Comparison of ENCODE assay signal across 8 cellular contexts in the genomic region with DNA sequence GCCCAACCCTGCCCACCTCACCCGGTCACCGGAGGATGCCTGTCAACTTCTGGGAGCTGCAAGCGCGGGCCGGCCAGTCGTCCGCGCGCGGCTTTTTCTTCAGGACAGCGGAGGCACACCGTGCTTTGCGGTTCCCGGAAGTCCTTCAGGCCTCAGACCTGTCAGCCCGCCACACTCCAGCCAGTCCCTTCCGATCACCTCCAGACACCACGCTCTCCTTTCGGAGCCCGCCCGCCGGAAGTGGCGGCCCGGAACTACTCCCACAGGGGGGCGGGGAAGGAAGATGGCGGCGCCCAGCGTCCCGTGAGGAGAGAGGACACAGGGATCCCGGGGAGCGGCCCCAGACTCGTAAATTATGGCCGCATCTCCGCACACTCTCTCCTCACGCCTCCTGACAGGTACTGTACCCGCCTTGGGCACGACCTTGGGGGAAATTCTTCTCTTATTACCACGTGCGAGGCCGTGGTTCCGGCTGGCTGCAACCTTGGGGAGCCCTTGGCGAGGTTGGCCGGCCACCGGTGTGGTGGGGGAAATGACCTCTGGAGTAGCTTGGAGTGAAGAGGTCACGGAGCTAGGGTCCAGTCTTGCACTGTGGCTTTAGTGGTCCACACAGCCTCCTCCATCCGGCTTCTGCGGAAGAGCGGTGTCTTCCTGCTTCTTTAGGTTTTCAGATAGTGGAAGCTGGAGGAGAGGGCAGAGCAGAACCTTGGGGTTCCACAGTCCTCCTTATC. TPM values are rescaled to one million over a fixed set of nuclear protein-coding genes. Genes with fewer than 3 reads are reported as not detected.
DNase-seq lines count a peak whose midpoint lies in the region; ATAC-seq and TF ChIP-seq lines count a peak whose summit lies in the region.

Gene COX10 (plus strand): TSS at position 254 of the 731 bp plus-strand sequence. CDS start 102 bp downstream, at position 356.

- peak within 1 kb of the TSS; percentile 94 for H3K4me3 Mint-ChIP-seq in activated CD4-positive, alpha-beta T cell treated with anti-CD3 and anti-CD28 coated beads for 36 hours

- intact Hi-C loops in activated CD4-positive, alpha-beta T cell treated with anti-CD3 and anti-CD28 coated beads for 36 hours (cut with DNase I, micrococcal nuclease) = loop anchor here (1.0 to 5.0 kb wide), 5 partner anchors 49 to 231 kb away; no protein-coding TSS in a partner anchor
- intact Hi-C loops in colonic mucosa (cut with DNase I) = loop anchor here (10.0 kb wide), 2 partner anchors 135 to 225 kb away; no protein-coding TSS in a partner anchor

- no peaks in the 10 kb centered on the region for H3K9me3 Mint-ChIP-seq in activated CD4-positive, alpha-beta T cell treated with anti-CD3 and anti-CD28 coated beads for 36 hours (ENCODE audit: low read depth)

- POLR2A ChIA-PET in activated CD4-positive, alpha-beta T cell treated with anti-CD3 and anti-CD28 coated beads for 36 hours (lab: Charles Lee) = no interaction called here

- H3K9ac ChIP-seq in colonic mucosa (ENCODE audit: low read depth in 2 of 2, low read length in 2 of 2) = peak within 1 kb of the TSS; percentile 69 to 98

- no peaks in the 10 kb centered on the region for H3K9me3 ChIP-seq in colonic mucosa

- H3K4me1 ChIP-seq in colonic mucosa = peaks cover 3% of the 10 kb centered on the region

- H3K27me3 ChIP-seq in colonic mucosa = no peaks in the 10 kb centered on the region

- DNase-seq in AML-193 (lab: John Stamatoyannopoulos, UW) (peak; percentile 49 to 58), NCI-H460 (ENCODE audit: extremely low read depth, low read depth) (peak; percentile 85), colonic mucosa (peak; percentile 95), kidney tubule cell (ENCODE audit: low spot score) (peak; percentile 91)
- peak; percentile 91 for DNase-seq in activated CD4-positive, alpha-beta T cell treated with anti-CD3 and anti-CD28 coated beads for 36 hours
- peak; percentile 76 to 82 (median 78) for DNase-seq in stimulated activated CD4-positive, alpha-beta T cell treated with anti-CD3 and anti-CD28 coated beads, Interleukin-1b, Interleukin-23, amount 100 ng/mL, for 24 hours (ENCODE audit: low read depth in 4 of 4, low spot score in 1 of 4)

- H3K27ac ChIP-seq in colonic mucosa = peak within 1 kb of the TSS; percentile 83

- H3K27me3 Mint-ChIP-seq in activated CD4-positive, alpha-beta T cell treated with anti-CD3 and anti-CD28 coated beads for 36 hours = no peaks in the 10 kb centered on the region

- peak within 1 kb of the TSS; percentile 94 for H3K27ac Mint-ChIP-seq in activated CD4-positive, alpha-beta T cell treated with anti-CD3 and anti-CD28 coated beads for 36 hours

- TF ChIP-seq CTCF in colonic mucosa (IDR thresholded peaks at IDR 0.05) = no peak

- ATAC-seq in GM19043 (IDR thresholded peaks at IDR 0.05; ENCODE audit: low read depth, unreplicated experiment) (peak; percentile 100), HG03354 (IDR thresholded peaks at IDR 0.05; ENCODE audit: poor library complexity, severe bottlenecking, unreplicated experiment) (peak; percentile 100)
- peak; percentile 93 for ATAC-seq in activated CD4-positive, alpha-beta T cell treated with anti-CD3 and anti-CD28 coated beads for 36 hours

- peaks cover 54% of the 10 kb centered on the region for H3K4me1 Mint-ChIP-seq in activated CD4-positive, alpha-beta T cell treated with anti-CD3 and anti-CD28 coated beads for 36 hours

- CTCF ChIA-PET in activated CD4-positive, alpha-beta T cell treated with anti-CD3 and anti-CD28 coated beads for 36 hours (lab: Charles Lee) = no interaction called here

- H3K36me3 ChIP-seq in colonic mucosa = no peaks in the 10 kb centered on the region

- peak within 1 kb of the TSS; percentile 93 for H3K4me3 ChIP-seq in colonic mucosa

- H3K36me3 Mint-ChIP-seq in activated CD4-positive, alpha-beta T cell treated with anti-CD3 and anti-CD28 coated beads for 36 hours (ENCODE audit: low read depth) = peaks cover 41% of the 10 kb centered on the region

RNA-seq across cellular contexts. Expression of gene COX10, which starts in this region (rescaled TPM):
- total RNA-seq in NCI-H460 (2014; rRNA removed; shearing (Covaris generic)) = 41.3 and 49.7 TPM in 2 replicates
- 18.5 and 48.1 TPM in 2 replicates for polyA plus RNA-seq in NCI-H460 (2014; cell fraction: nucleus; rRNA removed)
- 10 to 100 TPM; 22.0 to 32.5 TPM for total RNA-seq in activated CD4-positive, alpha-beta T cell treated with anti-CD3 and anti-CD28 coated beads for 36 hours
- total RNA-seq in colonic mucosa = 10 to 100 TPM; 35.1 to 36.0 TPM

Comparison
In these comparisons a context has a peak if more than half of its experiments do, and no peak if none do; other contexts are left out.
1. Peak in every context shown above with its lines: DNase-seq, ATAC-seq, H3K4me3 ChIP-seq and H3K27ac ChIP-seq.